ENCODE assay signal across 12 cellular contexts in the genomic region with DNA sequence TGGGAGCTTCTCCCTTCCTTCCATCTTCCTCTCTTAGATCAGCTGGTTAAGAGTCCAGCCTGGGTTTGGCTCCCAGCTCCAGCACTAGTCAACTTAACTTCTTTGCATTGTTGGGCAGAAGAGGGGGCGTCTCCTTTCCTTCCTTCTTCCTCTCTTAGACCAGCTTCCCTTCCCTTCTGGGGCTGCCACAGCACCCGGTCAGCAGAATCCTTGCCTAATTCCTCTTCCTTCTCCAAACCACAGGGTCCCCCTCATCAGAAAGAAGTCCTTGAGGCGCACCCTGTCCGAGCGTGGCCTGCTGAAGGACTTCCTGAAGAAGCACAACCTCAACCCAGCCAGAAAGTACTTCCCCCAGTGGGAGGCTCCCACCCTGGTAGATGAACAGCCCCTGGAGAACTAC. TPM values are rescaled to one million over a fixed set of nuclear protein-coding genes. Genes with fewer than 3 reads are reported as not detected.
"Had no signal": no experiment of that assay in that cellular context is flagged by ENCODE, and none has a peak within 500 bp of the region (broad histone marks: within the 10 kb centered on the region; RNA-seq: fewer than 3 reads in every experiment).

No MANE protein-coding gene starts in this region.

RNA-seq across cellular contexts. Expression of a gene that starts 0.6 kb away (rescaled TPM):
- total RNA-seq: activated CD4-positive, alpha-beta memory T cell treated with anti-CD3 and anti-CD28 coated beads, Interleukin-2, amount 10 ng/mL, durations not matched to agents 7 days and 5 days; activated CD4-positive, alpha-beta T cell treated with anti-CD3 and anti-CD28 coated beads, Interleukin-2, amount 10 ng/mL, durations not matched to agents 7 days and 5 days; activated naive CD4-positive, alpha-beta T cell treated with anti-CD3 and anti-CD28 coated beads, Interleukin-2, amount 50 U/mL, for 72 hours; activated naive CD8-positive, alpha-beta T cell treated with anti-CD3 and anti-CD28 coated beads, Interleukin-2, amount 10 ng/mL, durations not matched to agents 7 days and 5 days; activated T-cell treated with anti-CD3 and anti-CD28 coated beads, Interleukin-2, amount 50 U/mL, for 72 hours; colonic mucosa; dermis microvascular lymphatic vessel endothelial cell; endothelial cell of umbilical vein; fibroblast of villous mesenchyme; T-helper 1 cell treated with Interleukin-12 subunit alpha and Interleukin-12 subunit beta and Interleukin-4 antibody, amounts not matched to agents 30 ng/mL and 1 ng/mL, for 36 hours had no signal
- polyA plus RNA-seq: endothelial cell of umbilical vein had no signal

RNA-seq across cellular contexts. Expression of a gene that starts 19.4 kb away (rescaled TPM):
- total RNA-seq: activated CD4-positive, alpha-beta memory T cell treated with anti-CD3 and anti-CD28 coated beads, Interleukin-2, amount 10 ng/mL, durations not matched to agents 7 days and 5 days; activated CD4-positive, alpha-beta T cell treated with anti-CD3 and anti-CD28 coated beads, Interleukin-2, amount 10 ng/mL, durations not matched to agents 7 days and 5 days; activated naive CD4-positive, alpha-beta T cell treated with anti-CD3 and anti-CD28 coated beads, Interleukin-2, amount 50 U/mL, for 72 hours; activated naive CD8-positive, alpha-beta T cell treated with anti-CD3 and anti-CD28 coated beads, Interleukin-2, amount 10 ng/mL, durations not matched to agents 7 days and 5 days; activated T-cell treated with anti-CD3 and anti-CD28 coated beads, Interleukin-2, amount 50 U/mL, for 72 hours; colonic mucosa; dermis microvascular lymphatic vessel endothelial cell; endothelial cell of umbilical vein; fibroblast of villous mesenchyme; T-helper 1 cell treated with Interleukin-12 subunit alpha and Interleukin-12 subunit beta and Interleukin-4 antibody, amounts not matched to agents 30 ng/mL and 1 ng/mL, for 36 hours had no signal

RNA-seq across cellular contexts. Expression of a gene that starts 38.2 kb away (rescaled TPM):
- total RNA-seq: activated CD4-positive, alpha-beta memory T cell treated with anti-CD3 and anti-CD28 coated beads, Interleukin-2, amount 10 ng/mL, durations not matched to agents 7 days and 5 days; activated CD4-positive, alpha-beta T cell treated with anti-CD3 and anti-CD28 coated beads, Interleukin-2, amount 10 ng/mL, durations not matched to agents 7 days and 5 days; activated naive CD4-positive, alpha-beta T cell treated with anti-CD3 and anti-CD28 coated beads, Interleukin-2, amount 50 U/mL, for 72 hours; activated naive CD8-positive, alpha-beta T cell treated with anti-CD3 and anti-CD28 coated beads, Interleukin-2, amount 10 ng/mL, durations not matched to agents 7 days and 5 days; activated T-cell treated with anti-CD3 and anti-CD28 coated beads, Interleukin-2, amount 50 U/mL, for 72 hours; cardiac muscle cell; dermis microvascular lymphatic vessel endothelial cell; endothelial cell of umbilical vein; esophagus squamous epithelium; fibroblast of villous mesenchyme; T-helper 1 cell treated with Interleukin-12 subunit alpha and Interleukin-12 subunit beta and Interleukin-4 antibody, amounts not matched to agents 30 ng/mL and 1 ng/mL, for 36 hours had no signal
- polyA plus RNA-seq: cardiac muscle cell, endothelial cell of umbilical vein had no signal
